Comparison of ENCODE assay signal across 1 cellular context in genomic region chr15:34708422-34708821, GRCh38.
TF ChIP-seq lines count a peak whose summit lies in the region.

No MANE protein-coding gene starts in this region.

TF ChIP-seq in GM23338, 12 proteins besides CTCF, POLR2A, EP300 and RAD21 (continued from another document):
- TF ChIP-seq ZNF114 (CRISPR knock-in tag; IDR thresholded peaks at IDR 0.05) (no peak), ZNF331 (CRISPR knock-in tag; IDR thresholded peaks at IDR 0.05; ENCODE audit: low read depth) (no peak), EZH2 (IDR thresholded peaks at IDR 0.05; ENCODE audit: low read depth, unreplicated experiment) (no peak), NANOG (IDR thresholded peaks at IDR 0.05; ENCODE audit: borderline replicate concordance) (no peak), STAT1 (IDR thresholded peaks at IDR 0.05; ENCODE audit: unreplicated experiment) (no peak)
